In genomic region chr2:63050186-63050915, GRCh38 we compare ENCODE assay signal across 8 cellular contexts. TPM values are rescaled to one million over a fixed set of nuclear protein-coding genes. Genes with fewer than 3 reads are reported as not detected.
DNase-seq lines count a peak whose midpoint lies in the region; ATAC-seq and TF ChIP-seq lines count a peak whose summit lies in the region.

OTX1 (plus strand) TSS chr2:63050830; CDS start chr2:63052991, 2,161 bp downstream.

- H3K27me3 ChIP-seq in ACC112 (ENCODE audit: insufficient read depth, low read length) (peaks cover 37% of the 10 kb centered on the region), SJSA1 (replicated peaks) (no peaks in the 10 kb centered on the region), breast epithelium (peaks cover 3 to 72% of the 10 kb centered on the region in 2 donors)

- intact Hi-C loops in breast epithelium (cut with DNase I; ENCODE audit: low total_unique reads) = loop anchor here (2.0 kb wide), 1 partner anchor 70 kb away; no protein-coding TSS in a partner anchor

- H3K4me3 ChIP-seq in ACC112 (ENCODE audit: low read depth, low read length) (peak within 1 kb of the TSS; percentile 87), SJSA1 (peak within 1 kb of the TSS; percentile 76), breast epithelium (peak within 1 kb of the TSS; percentile 47 to 71 (median 64))

- no peaks in the 10 kb centered on the region for H3K79me2 ChIP-seq in ACC112 (ENCODE audit: control insufficient read depth, insufficient read depth, low read length, unreplicated experiment)

- peak within 1 kb of the TSS; percentile 62 for H2AFZ ChIP-seq in ACC112 (ENCODE audit: low read length, unreplicated experiment)

- H3K4me1 ChIP-seq in ACC112 (ENCODE audit: control insufficient read depth, insufficient read depth, low read length, unreplicated experiment) (peaks cover 8% of the 10 kb centered on the region), SJSA1 (replicated peaks) (no peaks in the 10 kb centered on the region; the same call in 1 of the 2 replicates), breast epithelium (peaks cover 0 to 9% of the 10 kb centered on the region in 2 donors)

- ATAC-seq in GM18499 (IDR thresholded peaks at IDR 0.05; ENCODE audit: insufficient read depth, unreplicated experiment) (peak; percentile 53), HG02798 (IDR thresholded peaks at IDR 0.05; ENCODE audit: poor library complexity, unreplicated experiment) (peak; percentile 93)

- no peak within 1 kb of the TSS for H3K27ac ChIP-seq in ACC112 (ENCODE audit: low read depth, low read length)
- peak within 1 kb of the TSS; percentile 36; the same call in 1 of the 2 replicates for H3K27ac ChIP-seq in SJSA1
- peak within 1 kb of the TSS in 1 of 2 donors; percentile 33 for H3K27ac ChIP-seq in breast epithelium

- 0 out of 2 replicates have a peak, but pooled peaks cover 3% of the 10 kb centered on the region for H3K36me3 ChIP-seq in ACC112 (ENCODE audit: insufficient read depth, low read length)
- no peaks in the 10 kb centered on the region for H3K36me3 ChIP-seq in SJSA1
- H3K36me3 ChIP-seq in breast epithelium = no peaks in the 10 kb centered on the region

- TF ChIP-seq POLR2A in breast epithelium (IDR thresholded peaks at IDR 0.05) = no peak

- DNase-seq in NCI-H1092 treated with DMSO at 0.1 percent for 48 hours (lab: John Stamatoyannopoulos, UW) = peak; percentile 64
- DNase-seq in SJSA1 (ENCODE audit: low read depth in 1 of 2, low spot score in 2 of 2) = peak; percentile 78 to 83
- DNase-seq in breast epithelium (ENCODE audit: low spot score in 2 of 2) = no peak
- peak; percentile 78 for DNase-seq in left kidney (ENCODE audit: low read depth, low spot score)
- peak; percentile 53 to 65 for DNase-seq in stimulated activated CD8-positive, alpha-beta memory T cell treated with anti-CD3 and anti-CD28 coated beads, Interleukin-15, amount 100 ng/mL, for 48 hours (ENCODE audit: low read depth in 2 of 2)

- TF ChIP-seq CTCF in breast epithelium (IDR thresholded peaks at IDR 0.05) = no peak

- 0 out of 2 replicates have a peak, but pooled peaks cover 3% of the 10 kb centered on the region for H3K9me3 ChIP-seq in SJSA1 (replicated peaks)
- peaks cover 8 to 16% of the 10 kb centered on the region in 2 donors for H3K9me3 ChIP-seq in breast epithelium

RNA-seq across cellular contexts. Expression of gene OTX1, which starts in this region (rescaled TPM):
- 0.66 and 0.74 TPM in 2 replicates for total RNA-seq in SJSA1 (2014; rRNA removed; shearing (Covaris generic))
- not detected for total RNA-seq in breast epithelium

Comparison
In these comparisons a context has a peak if more than half of its experiments do, and no peak if none do; other contexts are left out.
1. Peak in DNase-seq, H3K4me3 ChIP-seq and H3K27ac ChIP-seq in SJSA1; RNA of the gene not detected or under 1 TPM.
2. DNase-seq: peak in NCI-H1092 treated with DMSO at 0.1 percent for 48 hours (single experiment), left kidney (single experiment) and stimulated activated CD8-positive, alpha-beta memory T cell treated with anti-CD3 and anti-CD28 coated beads, Interleukin-15, amount 100 ng/mL, for 48 hours (2 of 2); none in breast epithelium (0 of 2).
3. Peak in every context shown above with its lines, with median percentiles within 50 percentile points of each other: H3K4me3 ChIP-seq.